Comparison of ENCODE assay signal across 15 cellular contexts in the genomic region with DNA sequence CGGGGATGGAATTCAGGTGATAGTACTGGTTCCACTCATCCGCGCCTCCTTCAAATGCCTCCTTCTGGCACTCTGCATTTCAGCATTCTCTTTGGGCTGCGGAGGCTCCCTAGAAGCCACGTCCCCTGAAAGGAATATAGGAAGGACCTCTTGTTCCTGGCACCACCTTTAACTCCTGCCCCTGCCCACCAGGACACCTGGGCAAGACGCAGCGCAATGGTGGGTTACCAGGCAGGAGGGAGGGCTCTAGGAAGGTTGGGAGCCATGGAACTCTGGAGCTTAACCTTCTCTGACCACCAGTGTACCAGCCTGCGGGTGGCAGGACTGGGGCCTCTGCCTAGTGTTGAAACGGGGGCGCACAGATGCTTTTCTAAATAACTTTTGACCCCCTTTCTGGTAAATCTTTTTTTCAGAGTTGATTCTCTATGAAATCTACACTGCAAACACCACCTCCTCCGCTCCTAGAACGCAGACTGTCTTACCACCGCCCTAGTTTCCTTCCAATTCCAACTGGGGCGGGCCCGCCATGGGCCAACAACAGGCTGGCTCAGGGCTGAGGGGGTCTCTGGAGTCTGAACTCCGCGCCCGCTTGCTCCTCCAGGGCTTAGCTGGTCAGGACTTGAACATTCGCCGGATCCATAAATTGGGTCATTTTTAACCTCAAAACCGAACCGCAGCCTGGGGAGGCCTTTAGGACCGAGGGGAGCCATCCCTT. TPM values are rescaled to one million over a fixed set of nuclear protein-coding genes. Genes with fewer than 3 reads are reported as not detected.
DNase-seq lines count a peak whose midpoint lies in the region; ATAC-seq and TF ChIP-seq lines count a peak whose summit lies in the region.
"Had no signal": no experiment of that assay in that cellular context is flagged by ENCODE, and none has a peak within 500 bp of the region (broad histone marks: within the 10 kb centered on the region; RNA-seq: fewer than 3 reads in every experiment).

No MANE protein-coding gene starts in this region.

- H4K20me1 ChIP-seq in MM.1S (ENCODE audit: insufficient read depth, low read length) = no peaks in the 10 kb centered on the region

- H3K27me3 ChIP-seq in MM.1S (replicated peaks; ENCODE audit: insufficient read depth, low read length) (no peaks in the 10 kb centered on the region), dorsolateral prefrontal cortex (peaks cover 0 to 11% (median 0%) of the 10 kb centered on the region in 45 donors)

- H3K36me3 ChIP-seq in MM.1S (replicated peaks; ENCODE audit: insufficient read depth, low read length) = no peaks in the 10 kb centered on the region
- H3K36me3 ChIP-seq in mesodermal cell (ENCODE audit: control insufficient read depth, insufficient read depth, low read length) = no peaks in the 10 kb centered on the region
- H3K36me3 ChIP-seq: HAP-1 had no signal

- peaks cover 11% of the 10 kb centered on the region; the same call in 1 of the 2 replicates for H3F3A ChIP-seq in MM.1S (ENCODE audit: insufficient read depth, low read length)

- no peaks in the 10 kb centered on the region for H3K9me3 ChIP-seq in MM.1S (replicated peaks; ENCODE audit: insufficient read depth, low read length)
- H3K9me3 ChIP-seq in mesodermal cell (ENCODE audit: control insufficient read depth, low read length) = no peaks in the 10 kb centered on the region
- H3K9me3 ChIP-seq: HAP-1 had no signal

- 30 to 32% methylated on average over 18 to 19 of the region's 23 CpGs for WGBS in mesodermal cell (ENCODE audit: insufficient coverage in 2 of 2), 2 experiments

- no peaks in the 10 kb centered on the region for H3K9me2 ChIP-seq in MM.1S (replicated peaks; ENCODE audit: insufficient read depth, low read length)

- no peak overlapping the region for H2AFZ ChIP-seq in MM.1S (ENCODE audit: low read length)

- H3K4me3 ChIP-seq in MM.1S (ENCODE audit: low read length) = 0 out of 2 replicates have a peak overlapping the region, but pooled peaks have one; percentile 23
- H3K4me3 ChIP-seq in dorsolateral prefrontal cortex = peak overlapping the region; percentile 55 to 92 (median 80)
- peak overlapping the region; percentile 48 for H3K4me3 ChIP-seq in mesodermal cell (ENCODE audit: extremely low read depth, insufficient read depth, low read length, poor library complexity, severe bottlenecking)
- H3K4me3 ChIP-seq: HAP-1 had no signal

- TF ChIP-seq CTCF in MM.1S (IDR thresholded peaks at IDR 0.05; ENCODE audit: low read length) (no peak), dorsolateral prefrontal cortex (IDR thresholded peaks at IDR 0.05 in 54 of 56, conservative IDR thresholded peaks at IDR 0.05 in 2 of 56; ENCODE audit: low read depth in 1 of 56, partially characterized antibody in 56 of 56) (peak in 6 of 56 donors; percentile 8 to 21 (median 11))

- H3K4me1 ChIP-seq in MM.1S (ENCODE audit: low read length) = peaks cover 36% of the 10 kb centered on the region
- H3K4me1 ChIP-seq in mesodermal cell (ENCODE audit: control insufficient read depth, insufficient read depth, low read length, poor library complexity, severe bottlenecking) = peaks cover 7% of the 10 kb centered on the region
- H3K4me1 ChIP-seq: HAP-1 had no signal

- ATAC-seq in HG02763 (IDR thresholded peaks at IDR 0.05; ENCODE audit: unreplicated experiment) = no peak

- intact Hi-C loops in dorsolateral prefrontal cortex (cut with DNase I) = loop anchor here (5.0 kb wide), 3 partner anchors 34 to 166 kb away; no protein-coding TSS in a partner anchor

- H3K9ac ChIP-seq in MM.1S (ENCODE audit: low read length) = no peak overlapping the region

- H3K27ac ChIP-seq in MM.1S (ENCODE audit: low read length) (no peak overlapping the region), dorsolateral prefrontal cortex (peak overlapping the region; percentile 78 to 98 (median 93)), mesodermal cell (ENCODE audit: low read depth, low read length, severe bottlenecking) (no peak overlapping the region), temporal lobe (ENCODE audit: low read depth, low read length) (peak overlapping the region; percentile 78)

- H3K79me2 ChIP-seq in MM.1S (ENCODE audit: low read length) = peaks cover 37% of the 10 kb centered on the region

- DNase-seq in MM.1S (no peak), dorsolateral prefrontal cortex (peak in 3 of 10 donors; percentile 27 to 44 (median 39)), AG08395 (ENCODE audit: low spot score) (no peak), NCI-H2227 treated with DMSO at 0.1 percent for 48 hours (lab: John Stamatoyannopoulos, UW) (no peak)
- no peak for DNase-seq in activated CD4-positive, alpha-beta T cell treated with anti-CD3 and anti-CD28 coated beads for 48 hours
- DNase-seq: activated CD4-positive, alpha-beta memory T cell treated with anti-CD3 and anti-CD28 coated beads, Interleukin-2, amount 10 ng/mL, durations not matched to agents 7 days and 5 days; activated naive CD4-positive, alpha-beta T cell; stimulated activated CD8-positive, alpha-beta memory T cell treated with anti-CD3 and anti-CD28 coated beads, Interleukin-4, amount 100 ng/mL, for 48 hours had no signal

- H3K4me2 ChIP-seq in MM.1S (ENCODE audit: low read depth, low read length) = 0 out of 2 replicates have a peak overlapping the region, but pooled peaks have one; percentile 48

RNA-seq across cellular contexts. Expression of gene SYNDIG1, which starts 0.9 kb away (rescaled TPM):
- total RNA-seq in dorsolateral prefrontal cortex (10 to 100 TPM; 26.8 to 67.4 (median 45.8) TPM), temporal lobe (16.7 TPM)
- 1.9 TPM for polyA plus RNA-seq in mesodermal cell (2013, experiment 1 of 2)
- 1.7 TPM for polyA plus RNA-seq in mesodermal cell (2013, experiment 2 of 2)
- total RNA-seq: activated CD4-positive, alpha-beta memory T cell treated with anti-CD3 and anti-CD28 coated beads, Interleukin-2, amount 10 ng/mL, durations not matched to agents 7 days and 5 days; dermis microvascular lymphatic vessel endothelial cell; glomerular endothelial cell; T-helper 1 cell treated with Interleukin-12 subunit alpha and Interleukin-12 subunit beta and Interleukin-4 antibody, amounts not matched to agents 30 ng/mL and 1 ng/mL, for 36 hours had no signal

Comparison
In these comparisons a context has a peak if more than half of its experiments do, and no peak if none do; other contexts are left out.
1. H3K27ac ChIP-seq: peak in dorsolateral prefrontal cortex (59 of 59) and temporal lobe (single experiment); none in MM.1S (single experiment) and mesodermal cell (single experiment).
2. H3K4me3 ChIP-seq: peak in every context shown above with its lines; median percentile 80 in dorsolateral prefrontal cortex; 48 in mesodermal cell; 23 in MM.1S.